Comparison of ENCODE assay signal across 5 cellular contexts in the genomic region with DNA sequence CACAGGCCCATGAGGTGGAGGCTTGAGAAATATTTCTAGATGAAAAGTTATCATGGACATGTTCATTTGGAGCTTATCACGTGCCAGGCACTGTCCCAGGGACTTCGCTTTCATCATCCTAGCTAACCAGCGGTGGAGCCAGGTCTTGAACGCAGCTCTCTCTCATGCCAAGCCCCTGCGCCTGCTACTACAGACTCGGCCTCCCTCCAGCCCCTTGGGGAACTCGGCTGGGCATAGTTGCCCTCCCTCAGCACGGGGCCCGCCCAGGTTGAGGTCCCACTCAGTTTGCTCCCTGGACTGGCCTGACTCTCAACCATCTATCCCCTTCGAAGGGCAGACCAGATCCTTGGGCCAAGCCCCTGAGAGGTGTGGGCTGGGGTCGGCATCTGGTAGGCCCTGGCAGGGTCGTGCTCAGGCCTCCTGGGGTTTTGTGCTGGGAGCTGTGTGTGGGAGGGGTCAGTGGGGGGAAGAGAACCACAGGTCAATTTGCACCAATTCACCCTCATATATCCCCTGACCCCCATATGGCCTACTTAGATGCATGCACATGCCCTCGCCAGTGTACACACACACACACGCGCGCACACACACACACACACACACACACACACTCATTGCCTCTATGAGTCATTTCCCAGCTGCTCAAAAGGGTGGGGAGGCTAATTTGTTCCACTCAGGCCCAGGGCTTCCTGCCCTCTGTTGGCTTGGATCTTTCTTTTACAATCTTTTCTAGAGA. TPM values are rescaled to one million over a fixed set of nuclear protein-coding genes. Genes with fewer than 3 reads are reported as not detected.
DNase-seq lines count a peak whose midpoint lies in the region; ATAC-seq and TF ChIP-seq lines count a peak whose summit lies in the region.

No MANE protein-coding gene starts in this region.

- H3K4me3 ChIP-seq in mucosa of descending colon: no peak overlapping the region

- no peaks in the 10 kb centered on the region for H3K36me3 Mint-ChIP-seq in activated naive CD8-positive, alpha-beta T cell treated with anti-CD3 and anti-CD28 coated beads for 36 hours

- peak; percentile 73 for DNase-seq in MV-4-11 (lab: John Stamatoyannopoulos, UW)
- peak; percentile 46 for DNase-seq in activated naive CD8-positive, alpha-beta T cell treated with anti-CD3 and anti-CD28 coated beads for 36 hours
- DNase-seq in mucosa of descending colon: peak in 2 of 3 donors; percentile 60 to 85
- no peak for DNase-seq in cortex of kidney (lab: John Stamatoyannopoulos, UW)
- no peak for DNase-seq in DMS153 treated with DMSO at 0.1 percent for 48 hours (lab: John Stamatoyannopoulos, UW; ENCODE audit: unreplicated experiment)

- H3K4me1 Mint-ChIP-seq in activated naive CD8-positive, alpha-beta T cell treated with anti-CD3 and anti-CD28 coated beads for 36 hours: peaks cover 17% of the 10 kb centered on the region

- peak overlapping the region; percentile 62 for H3K27ac Mint-ChIP-seq in activated naive CD8-positive, alpha-beta T cell treated with anti-CD3 and anti-CD28 coated beads for 36 hours

- H3K4me3 Mint-ChIP-seq in activated naive CD8-positive, alpha-beta T cell treated with anti-CD3 and anti-CD28 coated beads for 36 hours: no peak overlapping the region

- H3K9me3 Mint-ChIP-seq in activated naive CD8-positive, alpha-beta T cell treated with anti-CD3 and anti-CD28 coated beads for 36 hours: peaks cover 6% of the 10 kb centered on the region

- peaks cover 3% of the 10 kb centered on the region for H3K4me1 ChIP-seq in mucosa of descending colon (ENCODE audit: low read depth)

- ATAC-seq in mucosa of descending colon: peak; percentile 95

- no peaks in the 10 kb centered on the region for H3K9me3 ChIP-seq in mucosa of descending colon

- intact Hi-C loops in mucosa of descending colon (cut with DNase I, micrococcal nuclease): no loop called here

- no peaks in the 10 kb centered on the region for H3K36me3 ChIP-seq in mucosa of descending colon (ENCODE audit: low read depth)

- TF ChIP-seq CTCF in mucosa of descending colon (IDR thresholded peaks at IDR 0.05): no peak

- no peaks in the 10 kb centered on the region for H3K27me3 Mint-ChIP-seq in activated naive CD8-positive, alpha-beta T cell treated with anti-CD3 and anti-CD28 coated beads for 36 hours

RNA-seq across cellular contexts. Expression of a gene that starts 12.1 kb away (rescaled TPM):
- total RNA-seq in activated naive CD8-positive, alpha-beta T cell treated with anti-CD3 and anti-CD28 coated beads for 36 hours: under 1 TPM; 0.14 to 0.31 TPM
- total RNA-seq in mucosa of descending colon: under 1 TPM; 0.10 to 0.75 (median 0.22) TPM

RNA-seq across cellular contexts. Expression of a gene that starts 13.3 kb away (rescaled TPM):
- total RNA-seq in activated naive CD8-positive, alpha-beta T cell treated with anti-CD3 and anti-CD28 coated beads for 36 hours: under 1 TPM; 0.36 to 0.93 TPM
- total RNA-seq in mucosa of descending colon: not detected

RNA-seq across cellular contexts. Expression of a gene that starts 35.6 kb away (rescaled TPM):
- 10 to 100 TPM; 52.9 to 54.5 TPM for total RNA-seq in activated naive CD8-positive, alpha-beta T cell treated with anti-CD3 and anti-CD28 coated beads for 36 hours
- 10 to 100 TPM in 2 of 3 donors, 1 to 10 TPM in 1; 6.9 to 14.2 (median 10.3) TPM for total RNA-seq in mucosa of descending colon

RNA-seq across cellular contexts. Expression of a gene that starts 52.7 kb away (rescaled TPM):
- 10 to 100 TPM; 28.8 to 30.5 TPM for total RNA-seq in activated naive CD8-positive, alpha-beta T cell treated with anti-CD3 and anti-CD28 coated beads for 36 hours
- 1 to 10 TPM in 2 of 3 donors, under 1 TPM in 1; 0.70 to 2.4 (median 1.4) TPM for total RNA-seq in mucosa of descending colon

Comparison
In these comparisons a context has a peak if more than half of its experiments do, and no peak if none do; other contexts are left out.
1. DNase-seq: peak in MV-4-11 (single experiment), activated naive CD8-positive, alpha-beta T cell treated with anti-CD3 and anti-CD28 coated beads for 36 hours (single experiment) and mucosa of descending colon (2 of 3); none in cortex of kidney (single experiment) and DMS153 treated with DMSO at 0.1 percent for 48 hours (single experiment).